13 cellular contexts compared by ENCODE assay signal in genomic region chr1:29675481-29676263, GRCh38.
DNase-seq lines count a peak whose midpoint lies in the region; TF ChIP-seq lines count a peak whose summit lies in the region.
"Had no signal": no experiment of that assay in that cellular context is flagged by ENCODE, and none has a peak within 500 bp of the region (broad histone marks: within the 10 kb centered on the region; RNA-seq: fewer than 3 reads in every experiment).

No MANE protein-coding gene starts in this region.

- POLR2A ChIA-PET in activated CD4-positive, alpha-beta memory T cell treated with anti-CD3 and anti-CD28 coated beads, Interleukin-2, amount 10 ng/mL, durations not matched to agents 7 days and 5 days (lab: Charles Lee), result no interaction called here
- POLR2A ChIA-PET in activated CD4-positive, alpha-beta memory T cell treated with anti-CD3 and anti-CD28 coated beads for 36 hours (lab: Charles Lee), result no interaction called here

- intact Hi-C loops in activated CD4-positive, alpha-beta memory T cell treated with anti-CD3 and anti-CD28 coated beads for 36 hours (cut with micrococcal nuclease), result no loop called here

- no peak overlapping the region for H3K27ac Mint-ChIP-seq in activated CD4-positive, alpha-beta memory T cell treated with anti-CD3 and anti-CD28 coated beads, Interleukin-2, amount 10 ng/mL, durations not matched to agents 7 days and 5 days
- no peak overlapping the region for H3K27ac Mint-ChIP-seq in activated CD4-positive, alpha-beta memory T cell treated with anti-CD3 and anti-CD28 coated beads for 36 hours
- H3K27ac Mint-ChIP-seq in type B pancreatic cell, result no peak overlapping the region
- H3K27ac Mint-ChIP-seq: activated CD8-positive, alpha-beta T cell treated with anti-CD3 and anti-CD28 coated beads for 36 hours had no signal

- TF ChIP-seq CTCF in type B pancreatic cell (conservative IDR thresholded peaks at IDR 0.05), result no peak

- H3K4me1 Mint-ChIP-seq in activated CD4-positive, alpha-beta memory T cell treated with anti-CD3 and anti-CD28 coated beads, Interleukin-2, amount 10 ng/mL, durations not matched to agents 7 days and 5 days, result no peaks in the 10 kb centered on the region
- H3K4me1 Mint-ChIP-seq in activated CD4-positive, alpha-beta memory T cell treated with anti-CD3 and anti-CD28 coated beads for 36 hours (ENCODE audit: low read depth), result no peaks in the 10 kb centered on the region
- H3K4me1 Mint-ChIP-seq in type B pancreatic cell (ENCODE audit: unreplicated experiment), result peaks cover 20% of the 10 kb centered on the region

- H3K4me3 Mint-ChIP-seq in activated CD4-positive, alpha-beta memory T cell treated with anti-CD3 and anti-CD28 coated beads, Interleukin-2, amount 10 ng/mL, durations not matched to agents 7 days and 5 days, result no peak overlapping the region
- no peak overlapping the region for H3K4me3 Mint-ChIP-seq in activated CD4-positive, alpha-beta memory T cell treated with anti-CD3 and anti-CD28 coated beads for 36 hours
- no peak overlapping the region for H3K4me3 Mint-ChIP-seq in type B pancreatic cell
- H3K4me3 Mint-ChIP-seq: activated CD8-positive, alpha-beta T cell treated with anti-CD3 and anti-CD28 coated beads for 36 hours; naive thymus-derived CD8-positive, alpha-beta T cell had no signal

- peak; percentile 9 for DNase-seq in activated CD4-positive, alpha-beta memory T cell treated with anti-CD3 and anti-CD28 coated beads, Interleukin-2, amount 10 ng/mL, durations not matched to agents 7 days and 5 days
- DNase-seq in activated CD4-positive, alpha-beta memory T cell treated with anti-CD3 and anti-CD28 coated beads for 36 hours, result no peak
- DNase-seq in dermis microvascular lymphatic vessel endothelial cell (ENCODE audit: low read depth in 2 of 2) (peak; percentile 54 to 56), mesenteric fat pad (ENCODE audit: low spot score) (peak; percentile 65), type B pancreatic cell (ENCODE audit: extremely low spot score, unreplicated experiment) (peak; percentile 60), NCI-H2171 treated with DMSO at 0.1 percent for 48 hours (lab: John Stamatoyannopoulos, UW) (no peak), NCI-H2029 (lab: John Stamatoyannopoulos, UW) (no peak)
- no peak for DNase-seq in central memory CD4-positive, alpha-beta T cell
- DNase-seq: activated CD8-positive, alpha-beta T cell treated with anti-CD3 and anti-CD28 coated beads for 36 hours; activated naive CD4-positive, alpha-beta T cell; DMS53; NCI-H2081 treated with DMSO at 0.1 percent for 48 hours had no signal

- CTCF ChIA-PET in activated CD4-positive, alpha-beta memory T cell treated with anti-CD3 and anti-CD28 coated beads, Interleukin-2, amount 10 ng/mL, durations not matched to agents 7 days and 5 days (lab: Charles Lee), result no interaction called here
- CTCF ChIA-PET in activated CD4-positive, alpha-beta memory T cell treated with anti-CD3 and anti-CD28 coated beads for 36 hours (lab: Charles Lee), result no interaction called here

- no peaks in the 10 kb centered on the region for H3K36me3 Mint-ChIP-seq in activated CD4-positive, alpha-beta memory T cell treated with anti-CD3 and anti-CD28 coated beads, Interleukin-2, amount 10 ng/mL, durations not matched to agents 7 days and 5 days (ENCODE audit: low read depth)
- H3K36me3 Mint-ChIP-seq in activated CD4-positive, alpha-beta memory T cell treated with anti-CD3 and anti-CD28 coated beads for 36 hours, result no peaks in the 10 kb centered on the region
- H3K36me3 Mint-ChIP-seq in type B pancreatic cell, result no peaks in the 10 kb centered on the region
- H3K36me3 Mint-ChIP-seq: naive thymus-derived CD8-positive, alpha-beta T cell had no signal

- H3K27me3 Mint-ChIP-seq in activated CD4-positive, alpha-beta memory T cell treated with anti-CD3 and anti-CD28 coated beads, Interleukin-2, amount 10 ng/mL, durations not matched to agents 7 days and 5 days, result peaks cover 2% of the 10 kb centered on the region
- H3K27me3 Mint-ChIP-seq in activated CD4-positive, alpha-beta memory T cell treated with anti-CD3 and anti-CD28 coated beads for 36 hours, result peaks cover 4% of the 10 kb centered on the region
- no peaks in the 10 kb centered on the region for H3K27me3 Mint-ChIP-seq in type B pancreatic cell
- H3K27me3 Mint-ChIP-seq: activated CD8-positive, alpha-beta T cell treated with anti-CD3 and anti-CD28 coated beads for 36 hours had no signal

- no peaks in the 10 kb centered on the region for H3K9me3 Mint-ChIP-seq in activated CD4-positive, alpha-beta memory T cell treated with anti-CD3 and anti-CD28 coated beads, Interleukin-2, amount 10 ng/mL, durations not matched to agents 7 days and 5 days
- no peaks in the 10 kb centered on the region for H3K9me3 Mint-ChIP-seq in activated CD4-positive, alpha-beta memory T cell treated with anti-CD3 and anti-CD28 coated beads for 36 hours
- no peaks in the 10 kb centered on the region for H3K9me3 Mint-ChIP-seq in type B pancreatic cell
- H3K9me3 Mint-ChIP-seq: activated CD8-positive, alpha-beta T cell treated with anti-CD3 and anti-CD28 coated beads for 36 hours; naive thymus-derived CD8-positive, alpha-beta T cell had no signal

Comparison
In these comparisons a context has a peak if more than half of its experiments do, and no peak if none do; other contexts are left out.
1. DNase-seq: peak in activated CD4-positive, alpha-beta memory T cell treated with anti-CD3 and anti-CD28 coated beads, Interleukin-2, amount 10 ng/mL, durations not matched to agents 7 days and 5 days (single experiment), dermis microvascular lymphatic vessel endothelial cell (2 of 2), mesenteric fat pad (single experiment) and type B pancreatic cell (single experiment); none in activated CD4-positive, alpha-beta memory T cell treated with anti-CD3 and anti-CD28 coated beads for 36 hours (single experiment), NCI-H2171 treated with DMSO at 0.1 percent for 48 hours (single experiment), NCI-H2029 (single experiment) and central memory CD4-positive, alpha-beta T cell (single experiment).